ENCODE assay signal across 8 cellular contexts in the genomic region with DNA sequence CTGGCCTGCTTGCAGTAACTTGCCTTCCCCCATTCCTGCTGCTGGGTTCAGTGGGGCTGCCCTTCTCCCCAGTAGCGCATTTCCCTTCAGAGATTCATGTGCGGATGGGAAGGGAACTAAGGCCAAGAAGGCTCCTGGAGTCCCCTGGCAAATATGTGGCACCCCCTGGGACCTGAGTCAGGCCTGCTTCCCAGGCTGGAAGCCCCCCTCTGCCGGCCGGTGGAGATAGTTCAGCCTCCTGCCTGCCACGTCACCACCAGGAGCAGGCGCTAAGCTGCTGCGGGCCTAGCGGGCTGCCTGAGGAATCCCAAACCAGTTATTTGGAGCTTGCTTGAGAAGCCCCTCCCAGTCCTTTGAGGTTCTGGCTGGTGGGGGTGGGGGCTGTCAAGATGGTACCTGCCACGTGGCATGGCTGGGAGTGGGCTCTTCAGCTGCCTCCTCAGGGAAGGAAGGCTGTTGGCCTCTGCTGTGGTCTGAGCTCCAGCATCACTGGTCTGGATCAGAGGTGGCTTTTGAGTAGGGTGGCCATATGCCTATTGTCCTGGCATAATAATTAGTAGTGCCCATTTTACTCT. TPM values are rescaled to one million over a fixed set of nuclear protein-coding genes. Genes with fewer than 3 reads are reported as not detected.
DNase-seq lines count a peak whose midpoint lies in the region; TF ChIP-seq lines count a peak whose summit lies in the region.

No MANE protein-coding gene starts in this region.

- peaks cover 56% of the 10 kb centered on the region for H4K20me1 ChIP-seq in osteoblast (ENCODE audit: insufficient read depth, low read length)

- TF ChIP-seq CTCF in VCaP (conservative IDR thresholded peaks at IDR 0.05) (no peak), osteoblast (IDR thresholded peaks at IDR 0.05; ENCODE audit: extremely low read depth, low read depth, low read length) (peak; percentile 65), CD14-positive monocyte (IDR thresholded peaks at IDR 0.05) (no peak)

- peak overlapping the region; percentile 40 for H2AFZ ChIP-seq in osteoblast (ENCODE audit: low read length)

- peaks cover 22% of the 10 kb centered on the region for H3K4me1 Mint-ChIP-seq in CD14-positive monocyte

- peaks cover 70% of the 10 kb centered on the region for H3K79me2 ChIP-seq in osteoblast (ENCODE audit: insufficient read depth, low read length)

- peaks cover 8 to 22% (median 8%) of the 10 kb centered on the region in 3 donors for H3K27me3 Mint-ChIP-seq in CD14-positive monocyte (ENCODE audit: low read depth in 3 of 3)

- H3K36me3 ChIP-seq in osteoblast (ENCODE audit: insufficient read depth, low read length): peaks cover 46% of the 10 kb centered on the region

- H3K27me3 ChIP-seq in osteoblast (ENCODE audit: insufficient read depth, low read length): no peaks in the 10 kb centered on the region

- H3K27ac ChIP-seq in VCaP (peak overlapping the region; percentile 91; the same call in 1 of the 2 replicates), osteoblast (ENCODE audit: low read depth, low read length) (peak overlapping the region; percentile 98)

- H3K4me1 ChIP-seq in osteoblast (ENCODE audit: insufficient read depth, low read length): peaks cover 64% of the 10 kb centered on the region

- peaks cover 0 to 5% (median 0%) of the 10 kb centered on the region in 7 donors for H3K9me3 Mint-ChIP-seq in CD14-positive monocyte

- H3K4me3 ChIP-seq in osteoblast (ENCODE audit: insufficient read depth, low read length): peak overlapping the region; percentile 98

- intact Hi-C loops in CD14-positive monocyte (cut with micrococcal nuclease): no loop called here

- peaks cover 0 to 5% of the 10 kb centered on the region in 2 donors for H3K36me3 Mint-ChIP-seq in CD14-positive monocyte

- H3K4me2 ChIP-seq in osteoblast (ENCODE audit: insufficient read depth, low read length): peak overlapping the region; percentile 88

- H3K9me3 ChIP-seq in osteoblast (ENCODE audit: low read depth, low read length): no peaks in the 10 kb centered on the region

- no peak overlapping the region for H3K27ac Mint-ChIP-seq in CD14-positive monocyte

- H3K4me3 Mint-ChIP-seq in CD14-positive monocyte: no peak overlapping the region

- peak; percentile 88 for DNase-seq in GM03348 (ENCODE audit: low spot score)
- DNase-seq in fibroblast of the conjunctiva (ENCODE audit: low read depth): peak; percentile 87
- DNase-seq in osteoblast (ENCODE audit: insufficient read length, low spot score, missing footprints): peak; percentile 97
- no peak for DNase-seq in epidermal melanocyte (ENCODE audit: insufficient read length, low spot score)
- DNase-seq in DMS153 treated with DMSO at 0.1 percent for 48 hours (lab: John Stamatoyannopoulos, UW; ENCODE audit: unreplicated experiment): no peak
- no peak for DNase-seq in CD14-positive monocyte (ENCODE audit: low spot score)
- DNase-seq in occipital lobe (lab: John Stamatoyannopoulos, UW): no peak

RNA-seq across cellular contexts. Expression of a gene that starts 2.0 kb away (rescaled TPM):
- total RNA-seq in osteoblast (1,145 and 1,318 TPM in 2 replicates), occipital lobe (29.3 TPM)
- polyA plus RNA-seq in CD14-positive monocyte: 1 to 10 TPM; 1.6 to 2.1 TPM

RNA-seq across cellular contexts. Expression of a gene that starts 38.3 kb away (rescaled TPM):
- total RNA-seq in osteoblast (13.4 and 14.1 TPM in 2 replicates), occipital lobe (9.8 TPM)
- polyA plus RNA-seq in CD14-positive monocyte: 1 to 10 TPM; 4.9 to 7.6 TPM

Comparison
In these comparisons a context has a peak if more than half of its experiments do, and no peak if none do; other contexts are left out.
1. DNase-seq: peak in GM03348 (single experiment), fibroblast of the conjunctiva (single experiment) and osteoblast (single experiment); none in epidermal melanocyte (single experiment), DMS153 treated with DMSO at 0.1 percent for 48 hours (single experiment), CD14-positive monocyte (single experiment) and occipital lobe (single experiment).
2. RNA of a gene that starts 2.0 kb away (total RNA-seq): 1,145 to 1,318 TPM in osteoblast; 29.3 TPM in occipital lobe (single experiment); every median in the first group is over 10 times any median in the second.